In genomic region chr7:112484671-112485097, GRCh38 we compare ENCODE assay signal across 12 cellular contexts.
DNase-seq lines count a peak whose midpoint lies in the region; ATAC-seq and TF ChIP-seq lines count a peak whose summit lies in the region.
"Had no signal": no experiment of that assay in that cellular context is flagged by ENCODE, and none has a peak within 500 bp of the region (broad histone marks: within the 10 kb centered on the region; RNA-seq: fewer than 3 reads in every experiment).

No MANE protein-coding gene starts in this region.

- no peak overlapping the region for H3K4me3 Mint-ChIP-seq in stimulated activated naive B cell treated with anti-CD40 and anti-IgM and Interleukin-4, amounts not matched to agents 10 μg/mL and 1 μg/mL and 100 μg/mL, for 72 hours
- H3K4me3 Mint-ChIP-seq: H9; naive thymus-derived CD4-positive, alpha-beta T cell; stimulated activated naive CD8-positive, alpha-beta T cell treated with anti-CD3 and anti-CD28 coated beads, Interleukin-15, amount 100 ng/mL, for 72 hours had no signal

- no peak overlapping the region for H3K4me3 ChIP-seq in foreskin fibroblast (ENCODE audit: low read depth in 1 of 2, low read length in 2 of 2)
- H3K4me3 ChIP-seq in retinal pigment epithelial cell (ENCODE audit: low read length), result no peak overlapping the region

- DNase-seq in ELF-1 (ENCODE audit: low read depth, low spot score), result peak; percentile 46
- peak; percentile 95 for DNase-seq in SW480 (ENCODE audit: low spot score)
- DNase-seq in foreskin fibroblast, result peak; percentile 94 to 95
- peak; percentile 55 for DNase-seq in retinal pigment epithelial cell (ENCODE audit: low read depth)
- DNase-seq in stimulated activated naive B cell treated with anti-CD40 and anti-IgM and Interleukin-4, amounts not matched to agents 10 μg/mL and 1 μg/mL and 100 μg/mL, for 72 hours, result no peak
- DNase-seq in NCI-H146 treated with DMSO at 0.1 percent for 48 hours (lab: John Stamatoyannopoulos, UW; ENCODE audit: unreplicated experiment), result no peak
- DNase-seq in Ammon's horn (ENCODE audit: low spot score), result no peak
- DNase-seq: H9; naive thymus-derived CD4-positive, alpha-beta T cell; NCI-H1092; stimulated activated naive CD8-positive, alpha-beta T cell treated with anti-CD3 and anti-CD28 coated beads, Interleukin-15, amount 100 ng/mL, for 72 hours had no signal

- peaks cover 15 to 40% of the 10 kb centered on the region in 2 donors for H3K36me3 Mint-ChIP-seq in stimulated activated naive B cell treated with anti-CD40 and anti-IgM and Interleukin-4, amounts not matched to agents 10 μg/mL and 1 μg/mL and 100 μg/mL, for 72 hours

- no peaks in the 10 kb centered on the region for H3K9me3 Mint-ChIP-seq in stimulated activated naive B cell treated with anti-CD40 and anti-IgM and Interleukin-4, amounts not matched to agents 10 μg/mL and 1 μg/mL and 100 μg/mL, for 72 hours
- H3K9me3 Mint-ChIP-seq: H9; naive thymus-derived CD4-positive, alpha-beta T cell; stimulated activated naive CD8-positive, alpha-beta T cell treated with anti-CD3 and anti-CD28 coated beads, Interleukin-15, amount 100 ng/mL, for 72 hours had no signal

- H3K27me3 Mint-ChIP-seq in stimulated activated naive B cell treated with anti-CD40 and anti-IgM and Interleukin-4, amounts not matched to agents 10 μg/mL and 1 μg/mL and 100 μg/mL, for 72 hours, result no peaks in the 10 kb centered on the region
- H3K27me3 Mint-ChIP-seq: naive thymus-derived CD4-positive, alpha-beta T cell; stimulated activated naive CD8-positive, alpha-beta T cell treated with anti-CD3 and anti-CD28 coated beads, Interleukin-15, amount 100 ng/mL, for 72 hours had no signal

- TF ChIP-seq CTCF in foreskin fibroblast (IDR thresholded peaks at IDR 0.05; ENCODE audit: low read depth, low read length), result no peak
- TF ChIP-seq CTCF in retinal pigment epithelial cell (conservative IDR thresholded peaks at IDR 0.05; ENCODE audit: low read depth, low read length), result no peak

- no peaks in the 10 kb centered on the region for H3K4me1 Mint-ChIP-seq in stimulated activated naive B cell treated with anti-CD40 and anti-IgM and Interleukin-4, amounts not matched to agents 10 μg/mL and 1 μg/mL and 100 μg/mL, for 72 hours

- no peak overlapping the region for H3K27ac Mint-ChIP-seq in stimulated activated naive B cell treated with anti-CD40 and anti-IgM and Interleukin-4, amounts not matched to agents 10 μg/mL and 1 μg/mL and 100 μg/mL, for 72 hours
- H3K27ac Mint-ChIP-seq: H9; naive thymus-derived CD4-positive, alpha-beta T cell; stimulated activated naive CD8-positive, alpha-beta T cell treated with anti-CD3 and anti-CD28 coated beads, Interleukin-15, amount 100 ng/mL, for 72 hours had no signal

- no peak for ATAC-seq in GM21717 (IDR thresholded peaks at IDR 0.05; ENCODE audit: unreplicated experiment)
- no peak for ATAC-seq in stimulated activated naive B cell treated with anti-CD40 and anti-IgM and Interleukin-4, amounts not matched to agents 10 μg/mL and 1 μg/mL and 100 μg/mL, for 72 hours (replicated peaks)
- ATAC-seq: naive thymus-derived CD4-positive, alpha-beta T cell; stimulated activated naive CD8-positive, alpha-beta T cell treated with anti-CD3 and anti-CD28 coated beads, Interleukin-15, amount 100 ng/mL, for 72 hours had no signal

Comparison
In these comparisons a context has a peak if more than half of its experiments do, and no peak if none do; other contexts are left out.
1. DNase-seq: peak in ELF-1 (single experiment), SW480 (single experiment), foreskin fibroblast (2 of 2) and retinal pigment epithelial cell (single experiment); none in stimulated activated naive B cell treated with anti-CD40 and anti-IgM and Interleukin-4, amounts not matched to agents 10 μg/mL and 1 μg/mL and 100 μg/mL, for 72 hours (single experiment), NCI-H146 treated with DMSO at 0.1 percent for 48 hours (single experiment) and Ammon's horn (single experiment).